ENCODE assay signal across 16 cellular contexts in the genomic region with DNA sequence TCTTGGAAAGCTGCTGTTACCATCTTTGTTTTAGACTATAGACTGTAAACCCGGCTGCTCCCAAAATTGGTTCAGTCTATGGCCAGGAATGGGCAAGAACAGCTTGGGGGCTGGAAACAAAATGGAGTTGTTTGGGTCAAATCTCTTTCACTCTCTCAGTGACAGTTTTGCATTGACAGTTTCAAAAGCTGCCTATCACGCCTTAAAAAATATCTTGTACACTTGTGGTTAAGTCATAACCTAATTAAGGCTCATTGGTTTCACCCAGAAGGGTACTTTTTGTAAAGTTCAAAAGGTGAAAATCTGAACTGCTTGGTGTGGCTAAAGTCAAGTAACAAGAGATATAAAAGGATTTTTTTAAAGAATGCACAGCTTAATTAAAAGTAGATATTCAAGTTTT.
DNase-seq lines count a peak whose midpoint lies in the region; ATAC-seq and TF ChIP-seq lines count a peak whose summit lies in the region.
"Had no signal": no experiment of that assay in that cellular context is flagged by ENCODE, and none has a peak within 500 bp of the region (broad histone marks: within the 10 kb centered on the region; RNA-seq: fewer than 3 reads in every experiment).

No MANE protein-coding gene starts in this region.

- WGBS in psoas muscle, 3 donors: 94 to 100% (median 97%) methylated on average over 2 of the region's 2 CpGs

- TF ChIP-seq CTCF in psoas muscle (IDR thresholded peaks at IDR 0.05): no peak

- H3K4me3 ChIP-seq in HAP-1 (no peak overlapping the region), psoas muscle (no peak overlapping the region)
- H3K4me3 ChIP-seq: cardiac muscle cell, right atrium auricular region had no signal

- ATAC-seq in GM18502 (IDR thresholded peaks at IDR 0.05; ENCODE audit: poor library complexity, unreplicated experiment): peak; percentile 97
- ATAC-seq in GM19455 (IDR thresholded peaks at IDR 0.05; ENCODE audit: unreplicated experiment): peak; percentile 90
- ATAC-seq in HG02798 (IDR thresholded peaks at IDR 0.05; ENCODE audit: poor library complexity, unreplicated experiment): peak; percentile 90
- ATAC-seq in HG03432 (IDR thresholded peaks at IDR 0.05; ENCODE audit: unreplicated experiment): peak; percentile 95
- ATAC-seq in GM19452 (IDR thresholded peaks at IDR 0.05; ENCODE audit: unreplicated experiment): no peak
- no peak for ATAC-seq in psoas muscle

- H3K27me3 ChIP-seq in HAP-1 (ENCODE audit: low read depth) (no peaks in the 10 kb centered on the region), psoas muscle (ENCODE audit: insufficient read depth in 3 of 3, low read length in 2 of 3) (no peaks in the 10 kb centered on the region)
- H3K27me3 ChIP-seq: cardiac muscle cell, right atrium auricular region had no signal

- H3K9me3 ChIP-seq in HAP-1: no peaks in the 10 kb centered on the region
- no peaks in the 10 kb centered on the region for H3K9me3 ChIP-seq in psoas muscle
- H3K9me3 ChIP-seq: right atrium auricular region had no signal

- in situ Hi-C loops in HAP-1 (cut with MboI; ENCODE audit: low sequenced_read_pairs): no loop called here

- H3K36me3 ChIP-seq in HAP-1 (replicated peaks) (no peaks in the 10 kb centered on the region), psoas muscle (ENCODE audit: insufficient read depth in 1 of 2, low read depth in 1 of 2) (no peaks in the 10 kb centered on the region)
- H3K36me3 ChIP-seq: cardiac muscle cell, right atrium auricular region had no signal

- no peaks in the 10 kb centered on the region for H3K4me1 ChIP-seq in HAP-1
- no peaks in the 10 kb centered on the region for H3K4me1 ChIP-seq in psoas muscle
- H3K4me1 ChIP-seq: right atrium auricular region had no signal

- no peak for DNase-seq in HAP-1 (ENCODE audit: low spot score in 2 of 2)
- no peak for DNase-seq in psoas muscle
- DNase-seq in cerebellar cortex (ENCODE audit: low spot score): no peak
- DNase-seq: activated naive CD4-positive, alpha-beta T cell treated with anti-CD3 and anti-CD28 coated beads for 36 hours; DMS 273 treated with DMSO at 0.1 percent for 48 hours; NCI-H1417 treated with DMSO at 0.1 percent for 48 hours; NCI-H526; stimulated activated CD4-positive, alpha-beta T cell treated with anti-CD3 and anti-CD28 coated beads, Interleukin-4, amount 100 ng/mL, for 1 hour; stimulated activated naive B cell treated with anti-CD40 and anti-IgM and Interleukin-4, amounts not matched to agents 10 μg/mL and 1 μg/mL and 100 μg/mL, for 72 hours had no signal

- H3K27ac ChIP-seq in psoas muscle: no peak overlapping the region
- H3K27ac ChIP-seq: cardiac muscle cell, right atrium auricular region had no signal

- intact Hi-C loops in psoas muscle (cut with DNase I): no loop called here

Comparison
In these comparisons a context has a peak if more than half of its experiments do, and no peak if none do; other contexts are left out.
1. ATAC-seq: peak in GM18502 (single experiment), GM19455 (single experiment), HG02798 (single experiment) and HG03432 (single experiment); none in GM19452 (single experiment) and psoas muscle (0 of 4).